ENCODE assay signal across 8 cellular contexts in genomic region chr17:28571255-28572122, GRCh38. TPM values are rescaled to one million over a fixed set of nuclear protein-coding genes. Genes with fewer than 3 reads are reported as not detected.
DNase-seq lines count a peak whose midpoint lies in the region; ATAC-seq and TF ChIP-seq lines count a peak whose summit lies in the region.

TSS of gene PIGS (minus strand) at chr17:28571524. CDS start at chr17:28571496, 28 bp downstream.

- peak within 1 kb of the TSS; percentile 81 for H3K4me2 ChIP-seq in SU-DHL-6 (ENCODE audit: low read depth, low read length, poor library complexity, severe bottlenecking)

- CTCF ChIA-PET in GM10248 (lab: Yijun Ruan, JAX), result interaction anchor here (0.6 to 3.8 kb wide), 14 partner anchors 9 to 172 kb away, joined by 3 to 18 read pairs (median 4); partner anchors contain the start of gene UNC119

- H2AFZ ChIP-seq in SU-DHL-6 (ENCODE audit: low read depth, low read length, severe bottlenecking), result peak within 1 kb of the TSS; percentile 78

- no peaks in the 10 kb centered on the region for H3K9me3 Mint-ChIP-seq in activated naive CD8-positive, alpha-beta T cell treated with anti-CD3 and anti-CD28 coated beads, Interleukin-2, amount 10 ng/mL, durations not matched to agents 7 days and 5 days
- H3K9me3 Mint-ChIP-seq in osteocyte (ENCODE audit: unreplicated experiment), result no peaks in the 10 kb centered on the region

- H3K27ac ChIP-seq in SU-DHL-6 (ENCODE audit: low read depth, low read length), result peak within 1 kb of the TSS; percentile 33; the same call in 1 of the 2 replicates
- H3K27ac ChIP-seq in thoracic aorta, result peak within 1 kb of the TSS; percentile 70 to 76

- POLR2A ChIA-PET in GM10248 (lab: Yijun Ruan, JAX), result interaction anchor here (0.7 to 1.4 kb wide), 6 partner anchors 16 to 28 kb away, joined by 3 to 4 read pairs (median 3); no protein-coding TSS in a partner anchor
- POLR2A ChIA-PET in activated naive CD8-positive, alpha-beta T cell treated with anti-CD3 and anti-CD28 coated beads, Interleukin-2, amount 10 ng/mL, durations not matched to agents 7 days and 5 days (lab: Charles Lee), result interaction anchor here (0.9 to 2.4 kb wide), 14 partner anchors 9 to 764 kb away, joined by 3 to 33 read pairs (median 4); partner anchors contain the start of genes BLTP2, RPL23A, SDF2 and SUPT6H

- no peaks in the 10 kb centered on the region for H3K27me3 ChIP-seq in SU-DHL-6 (ENCODE audit: low read length)
- no peaks in the 10 kb centered on the region for H3K27me3 ChIP-seq in thoracic aorta (replicated peaks; ENCODE audit: insufficient read depth)

- peaks cover 20% of the 10 kb centered on the region for H3F3A ChIP-seq in SU-DHL-6 (ENCODE audit: insufficient read depth)

- TF ChIP-seq CTCF in GM10248 (IDR thresholded peaks at IDR 0.05; ENCODE audit: control extremely low read depth, extremely low read depth, low read depth, missing control alignments), result no peak
- no peak for TF ChIP-seq CTCF in SU-DHL-6 (IDR thresholded peaks at IDR 0.05; ENCODE audit: insufficient read depth, low read length, poor library complexity, severe bottlenecking)
- TF ChIP-seq CTCF in osteocyte (IDR thresholded peaks at IDR 0.05), result no peak
- TF ChIP-seq CTCF in thoracic aorta (IDR thresholded peaks at IDR 0.05), result no peak

- H3K79me2 ChIP-seq in SU-DHL-6 (ENCODE audit: insufficient read depth, low read length), result peaks cover 9% of the 10 kb centered on the region; the same call in 1 of the 2 replicates

- H3K9me3 ChIP-seq in SU-DHL-6 (ENCODE audit: insufficient read depth, low read length), result no peaks in the 10 kb centered on the region
- no peaks in the 10 kb centered on the region for H3K9me3 ChIP-seq in thoracic aorta

- H3K4me3 Mint-ChIP-seq in activated naive CD8-positive, alpha-beta T cell treated with anti-CD3 and anti-CD28 coated beads, Interleukin-2, amount 10 ng/mL, durations not matched to agents 7 days and 5 days, result peak within 1 kb of the TSS; percentile 95
- H3K4me3 Mint-ChIP-seq in osteocyte (ENCODE audit: unreplicated experiment), result peak within 1 kb of the TSS; percentile 94

- H3K4me3 ChIP-seq in SU-DHL-6 (ENCODE audit: insufficient read depth, low read length, poor library complexity, severe bottlenecking), result peak within 1 kb of the TSS; percentile 74
- peak within 1 kb of the TSS; percentile 88 for H3K4me3 ChIP-seq in thoracic aorta

- ATAC-seq in HG02623 (IDR thresholded peaks at IDR 0.05; ENCODE audit: unreplicated experiment) (peak; percentile 83), thoracic aorta (ENCODE audit: insufficient number of reproducible peaks, low FRiP score, low read depth) (peak; percentile 89)
- ATAC-seq in activated naive CD8-positive, alpha-beta T cell treated with anti-CD3 and anti-CD28 coated beads, Interleukin-2, amount 10 ng/mL, durations not matched to agents 7 days and 5 days (ENCODE audit: low read depth), result peak; percentile 99

- 0 out of 2 replicates have a peak, but pooled peaks cover 5% of the 10 kb centered on the region for H4K20me1 ChIP-seq in SU-DHL-6 (ENCODE audit: low read depth, low read length)

- peaks cover 30% of the 10 kb centered on the region for H3K36me3 Mint-ChIP-seq in activated naive CD8-positive, alpha-beta T cell treated with anti-CD3 and anti-CD28 coated beads, Interleukin-2, amount 10 ng/mL, durations not matched to agents 7 days and 5 days
- no peaks in the 10 kb centered on the region for H3K36me3 Mint-ChIP-seq in osteocyte (ENCODE audit: unreplicated experiment)

- H3K4me1 Mint-ChIP-seq in activated naive CD8-positive, alpha-beta T cell treated with anti-CD3 and anti-CD28 coated beads, Interleukin-2, amount 10 ng/mL, durations not matched to agents 7 days and 5 days, result peaks cover 42% of the 10 kb centered on the region
- peaks cover 33% of the 10 kb centered on the region for H3K4me1 Mint-ChIP-seq in osteocyte (ENCODE audit: unreplicated experiment)

- no peaks in the 10 kb centered on the region for H3K9me2 ChIP-seq in SU-DHL-6 (replicated peaks; ENCODE audit: insufficient read depth, low read length)

- H3K4me1 ChIP-seq in thoracic aorta (ENCODE audit: control insufficient read depth in 1 of 2, low read depth in 2 of 2), result peaks cover 17 to 37% of the 10 kb centered on the region in 2 donors

- peak within 1 kb of the TSS; percentile 94 for H3K27ac Mint-ChIP-seq in activated naive CD8-positive, alpha-beta T cell treated with anti-CD3 and anti-CD28 coated beads, Interleukin-2, amount 10 ng/mL, durations not matched to agents 7 days and 5 days
- peak within 1 kb of the TSS; percentile 81 for H3K27ac Mint-ChIP-seq in osteocyte (ENCODE audit: unreplicated experiment)

- no peaks in the 10 kb centered on the region for H3K27me3 Mint-ChIP-seq in activated naive CD8-positive, alpha-beta T cell treated with anti-CD3 and anti-CD28 coated beads, Interleukin-2, amount 10 ng/mL, durations not matched to agents 7 days and 5 days
- no peaks in the 10 kb centered on the region for H3K27me3 Mint-ChIP-seq in osteocyte (ENCODE audit: unreplicated experiment)

- DNase-seq in GM10248 (ENCODE audit: extremely low spot score), result peak; percentile 96
- DNase-seq in NCI-H1105 treated with DMSO at 0.1 percent for 48 hours (lab: John Stamatoyannopoulos, UW), result peak; percentile 86
- DNase-seq in activated naive CD8-positive, alpha-beta T cell treated with anti-CD3 and anti-CD28 coated beads, Interleukin-2, amount 10 ng/mL, durations not matched to agents 7 days and 5 days, result peak; percentile 92
- peak; percentile 94 to 99 (median 98) for DNase-seq in head of caudate nucleus
- peak; percentile 97 for DNase-seq in osteocyte (ENCODE audit: extremely low spot score, unreplicated experiment)
- peak; percentile 73 for DNase-seq in thoracic aorta (ENCODE audit: low spot score)

- H3K36me3 ChIP-seq in SU-DHL-6 (ENCODE audit: low read length), result no peaks in the 10 kb centered on the region
- H3K36me3 ChIP-seq in thoracic aorta, result no peaks in the 10 kb centered on the region

- H3K9ac ChIP-seq in SU-DHL-6 (ENCODE audit: low read length), result peak within 1 kb of the TSS; percentile 78

- intact Hi-C loops in head of caudate nucleus (cut with DNase I), result no loop called here

RNA-seq across cellular contexts. Expression of gene PIGS, which starts in this region (rescaled TPM):
- total RNA-seq in activated naive CD8-positive, alpha-beta T cell treated with anti-CD3 and anti-CD28 coated beads, Interleukin-2, amount 10 ng/mL, durations not matched to agents 7 days and 5 days, result 10 to 100 TPM; 60.5 to 63.1 TPM
- total RNA-seq in osteocyte, result 80.0 and 84.3 TPM in 2 replicates
- total RNA-seq in thoracic aorta, result 10 to 100 TPM; 39.1 to 63.1 TPM

Comparison
In these comparisons a context has a peak if more than half of its experiments do, and no peak if none do; other contexts are left out.
1. Peak in every context shown above with its lines: DNase-seq, ATAC-seq, H3K4me3 ChIP-seq and H3K27ac ChIP-seq.